In the genomic region with DNA sequence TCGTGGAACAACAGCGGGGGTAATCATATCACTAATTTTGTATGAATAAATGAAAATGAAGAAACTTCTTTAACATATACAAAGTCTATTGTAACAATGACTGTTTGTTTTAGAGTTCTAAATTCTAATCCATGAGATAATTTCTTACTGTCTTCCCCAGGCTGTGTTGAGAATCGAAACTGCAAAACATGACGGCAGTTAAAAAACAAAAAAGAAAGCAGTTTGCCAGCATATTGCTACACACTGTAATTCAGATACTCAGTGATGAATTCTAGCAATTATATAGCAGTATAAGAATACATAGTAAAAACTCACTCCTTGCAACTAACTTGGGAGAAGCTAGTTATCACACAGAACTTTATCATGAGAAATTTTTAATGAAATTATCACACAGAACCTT, we compare ENCODE assay signal across 1 cellular context.
TF ChIP-seq lines count a peak whose summit lies in the region.

No MANE protein-coding gene starts in this region.

TF ChIP-seq in GM12878, 131 proteins besides CTCF, POLR2A, EP300 and RAD21:
- TF ChIP-seq, protein P1, sequence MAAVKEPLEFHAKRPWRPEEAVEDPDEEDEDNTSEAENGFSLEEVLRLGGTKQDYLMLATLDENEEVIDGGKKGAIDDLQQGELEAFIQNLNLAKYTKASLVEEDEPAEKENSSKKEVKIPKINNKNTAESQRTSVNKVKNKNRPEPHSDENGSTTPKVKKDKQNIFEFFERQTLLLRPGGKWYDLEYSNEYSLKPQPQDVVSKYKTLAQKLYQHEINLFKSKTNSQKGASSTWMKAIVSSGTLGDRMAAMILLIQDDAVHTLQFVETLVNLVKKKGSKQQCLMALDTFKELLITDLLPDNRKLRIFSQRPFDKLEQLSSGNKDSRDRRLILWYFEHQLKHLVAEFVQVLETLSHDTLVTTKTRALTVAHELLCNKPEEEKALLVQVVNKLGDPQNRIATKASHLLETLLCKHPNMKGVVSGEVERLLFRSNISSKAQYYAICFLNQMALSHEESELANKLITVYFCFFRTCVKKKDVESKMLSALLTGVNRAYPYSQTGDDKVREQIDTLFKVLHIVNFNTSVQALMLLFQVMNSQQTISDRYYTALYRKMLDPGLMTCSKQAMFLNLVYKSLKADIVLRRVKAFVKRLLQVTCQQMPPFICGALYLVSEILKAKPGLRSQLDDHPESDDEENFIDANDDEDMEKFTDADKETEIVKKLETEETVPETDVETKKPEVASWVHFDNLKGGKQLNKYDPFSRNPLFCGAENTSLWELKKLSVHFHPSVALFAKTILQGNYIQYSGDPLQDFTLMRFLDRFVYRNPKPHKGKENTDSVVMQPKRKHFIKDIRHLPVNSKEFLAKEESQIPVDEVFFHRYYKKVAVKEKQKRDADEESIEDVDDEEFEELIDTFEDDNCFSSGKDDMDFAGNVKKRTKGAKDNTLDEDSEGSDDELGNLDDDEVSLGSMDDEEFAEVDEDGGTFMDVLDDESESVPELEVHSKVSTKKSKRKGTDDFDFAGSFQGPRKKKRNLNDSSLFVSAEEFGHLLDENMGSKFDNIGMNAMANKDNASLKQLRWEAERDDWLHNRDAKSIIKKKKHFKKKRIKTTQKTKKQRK (IDR thresholded peaks at IDR 0.05; ENCODE audit: low read depth, low read length), result no peak
- TF ChIP-seq, protein P2, sequence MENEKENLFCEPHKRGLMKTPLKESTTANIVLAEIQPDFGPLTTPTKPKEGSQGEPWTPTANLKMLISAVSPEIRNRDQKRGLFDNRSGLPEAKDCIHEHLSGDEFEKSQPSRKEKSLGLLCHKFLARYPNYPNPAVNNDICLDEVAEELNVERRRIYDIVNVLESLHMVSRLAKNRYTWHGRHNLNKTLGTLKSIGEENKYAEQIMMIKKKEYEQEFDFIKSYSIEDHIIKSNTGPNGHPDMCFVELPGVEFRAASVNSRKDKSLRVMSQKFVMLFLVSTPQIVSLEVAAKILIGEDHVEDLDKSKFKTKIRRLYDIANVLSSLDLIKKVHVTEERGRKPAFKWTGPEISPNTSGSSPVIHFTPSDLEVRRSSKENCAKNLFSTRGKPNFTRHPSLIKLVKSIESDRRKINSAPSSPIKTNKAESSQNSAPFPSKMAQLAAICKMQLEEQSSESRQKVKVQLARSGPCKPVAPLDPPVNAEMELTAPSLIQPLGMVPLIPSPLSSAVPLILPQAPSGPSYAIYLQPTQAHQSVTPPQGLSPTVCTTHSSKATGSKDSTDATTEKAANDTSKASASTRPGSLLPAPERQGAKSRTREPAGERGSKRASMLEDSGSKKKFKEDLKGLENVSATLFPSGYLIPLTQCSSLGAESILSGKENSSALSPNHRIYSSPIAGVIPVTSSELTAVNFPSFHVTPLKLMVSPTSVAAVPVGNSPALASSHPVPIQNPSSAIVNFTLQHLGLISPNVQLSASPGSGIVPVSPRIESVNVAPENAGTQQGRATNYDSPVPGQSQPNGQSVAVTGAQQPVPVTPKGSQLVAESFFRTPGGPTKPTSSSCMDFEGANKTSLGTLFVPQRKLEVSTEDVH (IDR thresholded peaks at IDR 0.05; ENCODE audit: low read depth, partially characterized antibody), result no peak
- TF ChIP-seq BACH1 (IDR thresholded peaks at IDR 0.05; ENCODE audit: borderline replicate concordance) (no peak), MYC (IDR thresholded peaks at IDR 0.05; ENCODE audit: insufficient read depth, insufficient read length, insufficient replicate concordance, low read length, severe bottlenecking) (no peak), NFYA (IDR thresholded peaks at IDR 0.05; ENCODE audit: borderline replicate concordance, low read depth, low read length) (no peak), CREM (IDR thresholded peaks at IDR 0.05; ENCODE audit: low read depth) (no peak), RBBP5 (conservative IDR thresholded peaks at IDR 0.05) (no peak), MEF2A (IDR thresholded peaks at IDR 0.05; ENCODE audit: insufficient read depth, low read depth, low read length) (no peak)
- TF ChIP-seq, protein P3, sequence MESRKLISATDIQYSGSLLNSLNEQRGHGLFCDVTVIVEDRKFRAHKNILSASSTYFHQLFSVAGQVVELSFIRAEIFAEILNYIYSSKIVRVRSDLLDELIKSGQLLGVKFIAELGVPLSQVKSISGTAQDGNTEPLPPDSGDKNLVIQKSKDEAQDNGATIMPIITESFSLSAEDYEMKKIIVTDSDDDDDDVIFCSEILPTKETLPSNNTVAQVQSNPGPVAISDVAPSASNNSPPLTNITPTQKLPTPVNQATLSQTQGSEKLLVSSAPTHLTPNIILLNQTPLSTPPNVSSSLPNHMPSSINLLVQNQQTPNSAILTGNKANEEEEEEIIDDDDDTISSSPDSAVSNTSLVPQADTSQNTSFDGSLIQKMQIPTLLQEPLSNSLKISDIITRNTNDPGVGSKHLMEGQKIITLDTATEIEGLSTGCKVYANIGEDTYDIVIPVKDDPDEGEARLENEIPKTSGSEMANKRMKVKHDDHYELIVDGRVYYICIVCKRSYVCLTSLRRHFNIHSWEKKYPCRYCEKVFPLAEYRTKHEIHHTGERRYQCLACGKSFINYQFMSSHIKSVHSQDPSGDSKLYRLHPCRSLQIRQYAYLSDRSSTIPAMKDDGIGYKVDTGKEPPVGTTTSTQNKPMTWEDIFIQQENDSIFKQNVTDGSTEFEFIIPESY (IDR thresholded peaks at IDR 0.05), result no peak
- TF ChIP-seq, protein P4, sequence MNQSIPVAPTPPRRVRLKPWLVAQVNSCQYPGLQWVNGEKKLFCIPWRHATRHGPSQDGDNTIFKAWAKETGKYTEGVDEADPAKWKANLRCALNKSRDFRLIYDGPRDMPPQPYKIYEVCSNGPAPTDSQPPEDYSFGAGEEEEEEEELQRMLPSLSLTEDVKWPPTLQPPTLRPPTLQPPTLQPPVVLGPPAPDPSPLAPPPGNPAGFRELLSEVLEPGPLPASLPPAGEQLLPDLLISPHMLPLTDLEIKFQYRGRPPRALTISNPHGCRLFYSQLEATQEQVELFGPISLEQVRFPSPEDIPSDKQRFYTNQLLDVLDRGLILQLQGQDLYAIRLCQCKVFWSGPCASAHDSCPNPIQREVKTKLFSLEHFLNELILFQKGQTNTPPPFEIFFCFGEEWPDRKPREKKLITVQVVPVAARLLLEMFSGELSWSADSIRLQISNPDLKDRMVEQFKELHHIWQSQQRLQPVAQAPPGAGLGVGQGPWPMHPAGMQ (IDR thresholded peaks at IDR 0.05; ENCODE audit: borderline replicate concordance), result no peak
